11 cellular contexts compared by ENCODE assay signal in the genomic region with DNA sequence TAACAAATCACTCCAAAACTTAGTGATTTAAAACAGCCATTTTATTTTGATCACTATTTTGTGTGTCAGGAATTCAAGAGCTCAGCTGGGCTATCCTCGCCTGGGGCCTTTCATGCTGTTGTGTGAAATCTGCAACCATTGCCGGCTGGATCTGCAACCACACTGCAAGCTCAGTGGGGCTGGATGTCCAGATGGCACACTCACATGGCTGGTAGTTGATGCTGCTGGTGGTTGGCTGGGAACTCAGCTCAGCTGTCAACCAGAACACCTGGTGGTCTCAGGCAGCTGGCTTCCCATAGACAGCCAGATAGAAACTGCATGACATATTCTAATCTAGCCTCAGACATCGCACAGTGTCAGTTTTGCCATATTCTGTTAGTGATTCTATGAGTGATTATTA. TPM values are rescaled to one million over a fixed set of nuclear protein-coding genes. Genes with fewer than 3 reads are reported as not detected.
DNase-seq lines count a peak whose midpoint lies in the region; ATAC-seq and TF ChIP-seq lines count a peak whose summit lies in the region.
"Had no signal": no experiment of that assay in that cellular context is flagged by ENCODE, and none has a peak within 500 bp of the region (broad histone marks: within the 10 kb centered on the region; RNA-seq: fewer than 3 reads in every experiment).

No MANE protein-coding gene starts in this region.

- H3K4me1 ChIP-seq in KMS-11 (ENCODE audit: low read depth, poor library complexity, severe bottlenecking) = peaks cover 53% of the 10 kb centered on the region

- no peak overlapping the region for H3K4me3 ChIP-seq in KMS-11 (IDR thresholded peaks at IDR 0.05; ENCODE audit: insufficient read depth, low read depth, low read length)
- H3K4me3 ChIP-seq: skin epidermis had no signal

- H3K36me3 ChIP-seq in KMS-11 (ENCODE audit: insufficient read depth) = no peaks in the 10 kb centered on the region

- intact Hi-C loops in activated CD4-positive, alpha-beta T cell treated with anti-CD3 and anti-CD28 coated beads, Interleukin-2, amount 10 ng/mL, durations not matched to agents 24 days and 14 days (cut with micrococcal nuclease) = no loop called here

- H3K27ac Mint-ChIP-seq in effector memory CD8-positive, alpha-beta T cell = no peak overlapping the region
- no peak overlapping the region for H3K27ac Mint-ChIP-seq in activated CD4-positive, alpha-beta T cell treated with anti-CD3 and anti-CD28 coated beads, Interleukin-2, amount 10 ng/mL, durations not matched to agents 24 days and 14 days
- H3K27ac Mint-ChIP-seq: activated T-cell treated with anti-CD3 and anti-CD28 coated beads, Interleukin-2, amount 50 U/mL, for 24 hours had no signal

- peaks cover 18 to 19% of the 10 kb centered on the region in 2 donors for H3K4me1 Mint-ChIP-seq in effector memory CD8-positive, alpha-beta T cell (ENCODE audit: low read depth in 2 of 2)
- peaks cover 22% of the 10 kb centered on the region for H3K4me1 Mint-ChIP-seq in activated CD4-positive, alpha-beta T cell treated with anti-CD3 and anti-CD28 coated beads, Interleukin-2, amount 10 ng/mL, durations not matched to agents 24 days and 14 days

- no peaks in the 10 kb centered on the region for H3K79me2 ChIP-seq in KMS-11 (ENCODE audit: insufficient read depth, low read depth)

- H3K36me3 Mint-ChIP-seq in effector memory CD8-positive, alpha-beta T cell (ENCODE audit: insufficient read depth) = peaks cover 7% of the 10 kb centered on the region
- peaks cover 28% of the 10 kb centered on the region for H3K36me3 Mint-ChIP-seq in activated CD4-positive, alpha-beta T cell treated with anti-CD3 and anti-CD28 coated beads, Interleukin-2, amount 10 ng/mL, durations not matched to agents 24 days and 14 days (ENCODE audit: low read depth)

- no peak overlapping the region for H3K4me3 Mint-ChIP-seq in effector memory CD8-positive, alpha-beta T cell
- H3K4me3 Mint-ChIP-seq in activated CD4-positive, alpha-beta T cell treated with anti-CD3 and anti-CD28 coated beads, Interleukin-2, amount 10 ng/mL, durations not matched to agents 24 days and 14 days = no peak overlapping the region
- H3K4me3 Mint-ChIP-seq: activated T-cell treated with anti-CD3 and anti-CD28 coated beads, Interleukin-2, amount 50 U/mL, for 24 hours had no signal

- TF ChIP-seq CTCF in KMS-11 (conservative IDR thresholded peaks at IDR 0.05; ENCODE audit: low read depth, low read length) = no peak

- H3K9me3 Mint-ChIP-seq in effector memory CD8-positive, alpha-beta T cell = no peaks in the 10 kb centered on the region
- H3K9me3 Mint-ChIP-seq in activated CD4-positive, alpha-beta T cell treated with anti-CD3 and anti-CD28 coated beads, Interleukin-2, amount 10 ng/mL, durations not matched to agents 24 days and 14 days = no peaks in the 10 kb centered on the region
- H3K9me3 Mint-ChIP-seq: activated T-cell treated with anti-CD3 and anti-CD28 coated beads, Interleukin-2, amount 50 U/mL, for 24 hours had no signal

- peak overlapping the region; percentile 62 for H3K27ac ChIP-seq in KMS-11
- H3K27ac ChIP-seq: skin epidermis had no signal

- H3K4me2 ChIP-seq in KMS-11 = peak overlapping the region; percentile 59

- no peak overlapping the region; the same call in 1 of the 2 replicates for H2AFZ ChIP-seq in KMS-11 (ENCODE audit: low read depth)

- no peaks in the 10 kb centered on the region for H4K20me1 ChIP-seq in KMS-11 (ENCODE audit: insufficient read depth)

- H3K27me3 ChIP-seq in KMS-11 (ENCODE audit: insufficient read depth, low read depth) = no peaks in the 10 kb centered on the region

- peak; percentile 50 for ATAC-seq in GM19035 (IDR thresholded peaks at IDR 0.05; ENCODE audit: unreplicated experiment)
- ATAC-seq in HG02678 (IDR thresholded peaks at IDR 0.05; ENCODE audit: unreplicated experiment) = peak; percentile 87
- ATAC-seq in effector memory CD8-positive, alpha-beta T cell (replicated peaks) = no peak
- no peak for ATAC-seq in GM18873 (IDR thresholded peaks at IDR 0.05; ENCODE audit: low FRiP score, unreplicated experiment)

- no peaks in the 10 kb centered on the region for H3K27me3 Mint-ChIP-seq in effector memory CD8-positive, alpha-beta T cell
- no peaks in the 10 kb centered on the region for H3K27me3 Mint-ChIP-seq in activated CD4-positive, alpha-beta T cell treated with anti-CD3 and anti-CD28 coated beads, Interleukin-2, amount 10 ng/mL, durations not matched to agents 24 days and 14 days
- H3K27me3 Mint-ChIP-seq: activated T-cell treated with anti-CD3 and anti-CD28 coated beads, Interleukin-2, amount 50 U/mL, for 24 hours had no signal

- H3K9ac ChIP-seq in KMS-11 = peak overlapping the region; percentile 3; the same call in 1 of the 2 replicates

- DNase-seq in myocyte (ENCODE audit: low read depth) = peak; percentile 95
- DNase-seq in effector memory CD8-positive, alpha-beta T cell = no peak
- DNase-seq in activated CD4-positive, alpha-beta T cell treated with anti-CD3 and anti-CD28 coated beads, Interleukin-2, amount 10 ng/mL, durations not matched to agents 24 days and 14 days = no peak
- no peak for DNase-seq in stimulated activated naive CD4-positive, alpha-beta T cell (lab: John Stamatoyannopoulos, UW)
- DNase-seq: activated T-cell treated with anti-CD3 and anti-CD28 coated beads, Interleukin-2, amount 50 U/mL, for 24 hours; stimulated activated CD8-positive, alpha-beta memory T cell treated with anti-CD3 and anti-CD28 coated beads, Interleukin-4, amount 100 ng/mL, for 48 hours had no signal

RNA-seq across cellular contexts. Expression of a gene that starts 30.6 kb away (rescaled TPM):
- 0.11 and 0.16 TPM in 2 replicates for total RNA-seq in myocyte
- polyA plus RNA-seq in myocyte (2012) = 1.0 TPM
- 14.1 and 17.4 TPM in 2 replicates for total RNA-seq in activated CD4-positive, alpha-beta T cell treated with anti-CD3 and anti-CD28 coated beads, Interleukin-2, amount 10 ng/mL, durations not matched to agents 24 days and 14 days

Comparison
In these comparisons a context has a peak if more than half of its experiments do, and no peak if none do; other contexts are left out.
1. ATAC-seq: peak in GM19035 (single experiment) and HG02678 (single experiment); none in effector memory CD8-positive, alpha-beta T cell (single experiment) and GM18873 (single experiment).
2. RNA of a gene that starts 30.6 kb away (total RNA-seq): 14.1 to 17.4 TPM in activated CD4-positive, alpha-beta T cell treated with anti-CD3 and anti-CD28 coated beads, Interleukin-2, amount 10 ng/mL, durations not matched to agents 24 days and 14 days; 0.11 to 0.16 TPM in myocyte; every median in the first group is over 10 times any median in the second.